ENCODE assay signal across 14 cellular contexts in the genomic region with DNA sequence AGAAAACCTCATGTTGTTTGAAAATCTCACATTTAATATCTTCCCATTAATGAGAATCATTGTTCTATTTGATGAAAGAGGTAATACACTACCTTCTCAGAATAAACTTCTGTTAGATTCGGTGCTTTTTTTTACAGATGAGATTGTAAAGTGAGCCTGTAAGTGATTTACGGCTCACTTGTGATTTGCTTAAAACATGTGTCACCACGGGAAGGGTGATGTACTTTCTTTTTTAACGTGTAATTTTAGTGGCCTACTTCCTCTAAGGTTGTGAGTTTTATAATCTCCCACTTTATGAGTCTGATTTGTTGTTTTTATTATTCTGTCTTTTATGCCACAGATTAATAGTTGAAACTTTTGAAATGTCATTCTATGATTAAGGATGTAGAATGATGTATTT. TPM values are rescaled to one million over a fixed set of nuclear protein-coding genes. Genes with fewer than 3 reads are reported as not detected.
DNase-seq lines count a peak whose midpoint lies in the region; ATAC-seq, FAIRE-seq and TF ChIP-seq lines count a peak whose summit lies in the region.
"Had no signal": no experiment of that assay in that cellular context is flagged by ENCODE, and none has a peak within 500 bp of the region (broad histone marks: within the 10 kb centered on the region; RNA-seq: fewer than 3 reads in every experiment).

No MANE protein-coding gene starts in this region.

- DNase-seq in activated naive CD4-positive, alpha-beta T cell treated with anti-CD3 and anti-CD28 coated beads, Interleukin-2, amount 50 U/mL, for 16 hours: no peak
- no peak for DNase-seq in activated naive CD8-positive, alpha-beta T cell treated with anti-CD3 and anti-CD28 coated beads, Interleukin-2, amount 50 U/mL, for 24 hours
- DNase-seq in type B pancreatic cell (ENCODE audit: extremely low spot score, unreplicated experiment) (no peak), osteocyte (ENCODE audit: extremely low spot score, unreplicated experiment) (no peak), urothelium cell line (ENCODE audit: low spot score) (no peak), posterior cingulate gyrus (no peak)
- DNase-seq: activated CD4-positive, alpha-beta T cell treated with anti-CD3 and anti-CD28 coated beads for 4 hours; heart right ventricle; left cardiac atrium; stimulated activated CD4-positive, alpha-beta T cell treated with anti-CD3 and anti-CD28 coated beads, Interleukin-4, amount 100 ng/mL, for 1 hour had no signal

- no peak for FAIRE-seq in urothelium cell line (lab: Jason Lieb, UNC)

- H3K4me3 Mint-ChIP-seq in activated naive CD4-positive, alpha-beta T cell treated with anti-CD3 and anti-CD28 coated beads, Interleukin-2, amount 50 U/mL, for 24 hours: no peak overlapping the region
- no peak overlapping the region for H3K4me3 Mint-ChIP-seq in activated naive CD8-positive, alpha-beta T cell treated with anti-CD3 and anti-CD28 coated beads, Interleukin-2, amount 50 U/mL, for 24 hours
- H3K4me3 Mint-ChIP-seq in type B pancreatic cell (peak overlapping the region; percentile 27), osteocyte (ENCODE audit: unreplicated experiment) (no peak overlapping the region)
- H3K4me3 Mint-ChIP-seq: T-helper 1 cell treated with Interleukin-12 subunit alpha and Interleukin-12 subunit beta and Interleukin-4 antibody, amounts not matched to agents 30 μg/mL and 1 μg/mL, for 36 hours had no signal

- ATAC-seq in HG02870 (IDR thresholded peaks at IDR 0.05; ENCODE audit: unreplicated experiment): peak; percentile 57
- no peak for ATAC-seq in activated naive CD8-positive, alpha-beta T cell treated with anti-CD3 and anti-CD28 coated beads, Interleukin-2, amount 50 U/mL, for 24 hours
- ATAC-seq: HCT116, heart right ventricle, left cardiac atrium had no signal

- intact Hi-C loops in posterior cingulate gyrus (cut with DNase I): no loop called here

- H3K9me3 Mint-ChIP-seq in activated naive CD4-positive, alpha-beta T cell treated with anti-CD3 and anti-CD28 coated beads, Interleukin-2, amount 50 U/mL, for 24 hours: no peaks in the 10 kb centered on the region
- no peaks in the 10 kb centered on the region for H3K9me3 Mint-ChIP-seq in activated naive CD8-positive, alpha-beta T cell treated with anti-CD3 and anti-CD28 coated beads, Interleukin-2, amount 50 U/mL, for 24 hours
- no peaks in the 10 kb centered on the region for H3K9me3 Mint-ChIP-seq in type B pancreatic cell
- H3K9me3 Mint-ChIP-seq in osteocyte (ENCODE audit: unreplicated experiment): no peaks in the 10 kb centered on the region
- H3K9me3 Mint-ChIP-seq: T-helper 1 cell treated with Interleukin-12 subunit alpha and Interleukin-12 subunit beta and Interleukin-4 antibody, amounts not matched to agents 30 μg/mL and 1 μg/mL, for 36 hours had no signal

- H3K36me3 Mint-ChIP-seq in activated naive CD4-positive, alpha-beta T cell treated with anti-CD3 and anti-CD28 coated beads, Interleukin-2, amount 50 U/mL, for 24 hours: peaks cover 26% of the 10 kb centered on the region
- H3K36me3 Mint-ChIP-seq in activated naive CD8-positive, alpha-beta T cell treated with anti-CD3 and anti-CD28 coated beads, Interleukin-2, amount 50 U/mL, for 24 hours (ENCODE audit: low read depth): peaks cover 32% of the 10 kb centered on the region
- peaks cover 32% of the 10 kb centered on the region for H3K36me3 Mint-ChIP-seq in type B pancreatic cell
- peaks cover 63% of the 10 kb centered on the region for H3K36me3 Mint-ChIP-seq in osteocyte (ENCODE audit: unreplicated experiment)

- TF ChIP-seq CTCF in type B pancreatic cell (conservative IDR thresholded peaks at IDR 0.05) (no peak), osteocyte (IDR thresholded peaks at IDR 0.05) (no peak)

- no peaks in the 10 kb centered on the region for H3K27me3 Mint-ChIP-seq in activated naive CD4-positive, alpha-beta T cell treated with anti-CD3 and anti-CD28 coated beads, Interleukin-2, amount 50 U/mL, for 24 hours
- no peaks in the 10 kb centered on the region for H3K27me3 Mint-ChIP-seq in activated naive CD8-positive, alpha-beta T cell treated with anti-CD3 and anti-CD28 coated beads, Interleukin-2, amount 50 U/mL, for 24 hours
- peaks cover 26% of the 10 kb centered on the region for H3K27me3 Mint-ChIP-seq in type B pancreatic cell
- H3K27me3 Mint-ChIP-seq in osteocyte (ENCODE audit: unreplicated experiment): no peaks in the 10 kb centered on the region

- H3K4me1 Mint-ChIP-seq in activated naive CD4-positive, alpha-beta T cell treated with anti-CD3 and anti-CD28 coated beads, Interleukin-2, amount 50 U/mL, for 24 hours: peaks cover 47% of the 10 kb centered on the region
- H3K4me1 Mint-ChIP-seq in activated naive CD8-positive, alpha-beta T cell treated with anti-CD3 and anti-CD28 coated beads, Interleukin-2, amount 50 U/mL, for 24 hours: peaks cover 24% of the 10 kb centered on the region
- H3K4me1 Mint-ChIP-seq in type B pancreatic cell (ENCODE audit: unreplicated experiment) (peaks cover 3% of the 10 kb centered on the region), osteocyte (ENCODE audit: unreplicated experiment) (no peaks in the 10 kb centered on the region)

- H3K27ac Mint-ChIP-seq in activated naive CD4-positive, alpha-beta T cell treated with anti-CD3 and anti-CD28 coated beads, Interleukin-2, amount 50 U/mL, for 24 hours: peak overlapping the region; percentile 92
- H3K27ac Mint-ChIP-seq in activated naive CD8-positive, alpha-beta T cell treated with anti-CD3 and anti-CD28 coated beads, Interleukin-2, amount 50 U/mL, for 24 hours: peak overlapping the region; percentile 58
- H3K27ac Mint-ChIP-seq in type B pancreatic cell (peak overlapping the region; percentile 80), osteocyte (ENCODE audit: unreplicated experiment) (no peak overlapping the region)
- H3K27ac Mint-ChIP-seq: T-helper 1 cell treated with Interleukin-12 subunit alpha and Interleukin-12 subunit beta and Interleukin-4 antibody, amounts not matched to agents 30 μg/mL and 1 μg/mL, for 36 hours had no signal

RNA-seq across cellular contexts. Expression of gene ANXA1, which starts 15.9 kb away (rescaled TPM):
- total RNA-seq in type B pancreatic cell (ENCODE audit: low replicate concordance) (923 and 5,513 TPM in 2 replicates), osteocyte (193 and 237 TPM in 2 replicates)
